In the genomic region with DNA sequence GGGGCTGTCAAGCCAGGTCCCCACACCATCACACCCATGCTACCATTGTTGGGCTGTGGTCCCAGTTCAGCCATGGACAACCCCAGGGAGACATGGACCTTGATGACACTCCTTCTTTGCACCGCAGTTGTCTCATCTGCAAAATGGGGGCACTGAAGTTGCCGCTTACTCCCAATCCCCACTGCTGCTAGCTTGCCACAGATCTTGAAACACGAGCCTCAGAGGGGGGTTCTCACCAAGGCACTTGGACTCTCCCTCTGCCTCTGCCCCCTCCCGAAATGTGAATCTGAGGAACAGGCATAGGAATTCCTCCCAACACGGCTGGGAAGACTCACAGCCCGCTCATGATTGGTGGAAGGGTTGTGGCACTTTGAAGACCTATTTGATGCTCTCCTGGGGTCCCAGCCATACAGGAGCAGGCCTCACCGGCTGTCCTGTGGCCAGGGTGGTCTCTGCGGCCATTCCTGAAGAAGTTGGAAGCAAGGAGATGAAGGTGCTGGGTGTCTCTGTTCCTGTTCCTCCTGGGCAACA, we compare ENCODE assay signal across 15 cellular contexts. TPM values are rescaled to one million over a fixed set of nuclear protein-coding genes. Genes with fewer than 3 reads are reported as not detected.
A peak's percentile ranks its signal among the peaks of the same experiment; 100 is the strongest.
DNase-seq lines count a peak whose midpoint lies in the region; ATAC-seq and TF ChIP-seq lines count a peak whose summit lies in the region.
"Had no signal": no experiment of that assay in that cellular context is flagged by ENCODE, and none has a peak within 500 bp of the region (broad histone marks: within the 10 kb centered on the region; RNA-seq: fewer than 3 reads in every experiment).

No MANE protein-coding gene starts in this region.

- H3F3A ChIP-seq in SK-N-SH (replicated peaks; ENCODE audit: insufficient read depth): no peaks in the 10 kb centered on the region

- TF ChIP-seq CTCF in SK-N-SH (IDR thresholded peaks at IDR 0.05): no peak

- H2AFZ ChIP-seq in SK-N-SH (ENCODE audit: low read depth): no peak overlapping the region

- no peaks in the 10 kb centered on the region for H3K9me3 Mint-ChIP-seq in IgD-negative memory B cell
- no peaks in the 10 kb centered on the region for H3K9me3 Mint-ChIP-seq in activated naive CD8-positive, alpha-beta T cell treated with anti-CD3 and anti-CD28 coated beads, Interleukin-2, amount 50 U/mL, for 24 hours
- no peaks in the 10 kb centered on the region for H3K9me3 Mint-ChIP-seq in activated T-helper 1 cell treated with anti-CD3 and anti-CD28 coated beads, Interleukin-12 subunit alpha, Interleukin-12 subunit beta, Interleukin-2, Interleukin-4 antibody, amounts not matched to agents 30 ng/mL and 10 ng/mL and 1 ng/mL, durations not matched to agents 14 hours and 24 hours and 36 hours
- H3K9me3 Mint-ChIP-seq: nephron progenitor cell had no signal

- no peak for ATAC-seq in SK-N-SH treated with all-trans-retinoic acid at 6 μM for 48 hours
- peak; percentile 2 for ATAC-seq in activated naive CD8-positive, alpha-beta T cell treated with anti-CD3 and anti-CD28 coated beads, Interleukin-2, amount 50 U/mL, for 24 hours
- no peak for ATAC-seq in sciatic nerve
- ATAC-seq in GM18519 (IDR thresholded peaks at IDR 0.05; ENCODE audit: low FRiP score, unreplicated experiment): no peak

- no peak for TF ChIP-seq EP300 in SK-N-SH (IDR thresholded peaks at IDR 0.05; ENCODE audit: borderline replicate concordance in 1 of 2, low read depth in 1 of 2, low read length in 1 of 2)

- POLR2A ChIA-PET in SK-N-SH (lab: Yijun Ruan, JAX): no interaction called here

- H3K9me2 ChIP-seq in SK-N-SH: no peaks in the 10 kb centered on the region

- H3K27me3 ChIP-seq in SK-N-SH (ENCODE audit: insufficient read depth): no peaks in the 10 kb centered on the region; the same call in 1 of the 2 replicates

- CTCF ChIA-PET in SK-N-SH (lab: Yijun Ruan, JAX): interaction anchor here (0.7 to 4.6 kb wide), 21 partner anchors 11 to 749 kb away, joined by 3 to 36 read pairs (median 4); no protein-coding TSS in a partner anchor

- TF ChIP-seq RAD21 in SK-N-SH (IDR thresholded peaks at IDR 0.05; ENCODE audit: low read length): no peak

- peak overlapping the region in 2 of 3 donors; percentile 57 to 87 for H3K27ac Mint-ChIP-seq in IgD-negative memory B cell
- H3K27ac Mint-ChIP-seq in activated naive CD8-positive, alpha-beta T cell treated with anti-CD3 and anti-CD28 coated beads, Interleukin-2, amount 50 U/mL, for 24 hours: peak overlapping the region; percentile 84
- no peak overlapping the region for H3K27ac Mint-ChIP-seq in activated T-helper 1 cell treated with anti-CD3 and anti-CD28 coated beads, Interleukin-12 subunit alpha, Interleukin-12 subunit beta, Interleukin-2, Interleukin-4 antibody, amounts not matched to agents 30 ng/mL and 10 ng/mL and 1 ng/mL, durations not matched to agents 14 hours and 24 hours and 36 hours
- H3K27ac Mint-ChIP-seq: nephron progenitor cell had no signal

- intact Hi-C loops in sciatic nerve (cut with DNase I): no loop called here
- intact Hi-C loops in activated T-helper 1 cell treated with anti-CD3 and anti-CD28 coated beads, Interleukin-12 subunit alpha, Interleukin-12 subunit beta, Interleukin-2, Interleukin-4 antibody, amounts not matched to agents 30 ng/mL and 10 ng/mL and 1 ng/mL, durations not matched to agents 14 hours and 24 hours and 36 hours (cut with micrococcal nuclease): loop anchor here (1.0 kb wide), 1 partner anchor 51 kb away; no protein-coding TSS in a partner anchor

- WGBS in SK-N-SH (ENCODE audit: low lambda C conversion rate): 47% methylated on average over 8 of the region's 8 CpGs

- no peaks in the 10 kb centered on the region for H3K27me3 Mint-ChIP-seq in IgD-negative memory B cell
- peaks cover 6% of the 10 kb centered on the region for H3K27me3 Mint-ChIP-seq in activated naive CD8-positive, alpha-beta T cell treated with anti-CD3 and anti-CD28 coated beads, Interleukin-2, amount 50 U/mL, for 24 hours
- no peaks in the 10 kb centered on the region for H3K27me3 Mint-ChIP-seq in activated T-helper 1 cell treated with anti-CD3 and anti-CD28 coated beads, Interleukin-12 subunit alpha, Interleukin-12 subunit beta, Interleukin-2, Interleukin-4 antibody, amounts not matched to agents 30 ng/mL and 10 ng/mL and 1 ng/mL, durations not matched to agents 14 hours and 24 hours and 36 hours (ENCODE audit: insufficient read depth)

- no peak overlapping the region for H3K4me2 ChIP-seq in SK-N-SH

- peak overlapping the region in 2 of 4 donors; percentile 51 to 72 for H3K4me3 Mint-ChIP-seq in IgD-negative memory B cell
- H3K4me3 Mint-ChIP-seq in activated naive CD8-positive, alpha-beta T cell treated with anti-CD3 and anti-CD28 coated beads, Interleukin-2, amount 50 U/mL, for 24 hours: peak overlapping the region; percentile 48
- H3K4me3 Mint-ChIP-seq in activated T-helper 1 cell treated with anti-CD3 and anti-CD28 coated beads, Interleukin-12 subunit alpha, Interleukin-12 subunit beta, Interleukin-2, Interleukin-4 antibody, amounts not matched to agents 30 ng/mL and 10 ng/mL and 1 ng/mL, durations not matched to agents 14 hours and 24 hours and 36 hours: no peak overlapping the region
- H3K4me3 Mint-ChIP-seq: nephron progenitor cell had no signal

- H3K4me1 ChIP-seq in SK-N-SH (ENCODE audit: control insufficient read depth in 1 of 2, insufficient read depth in 2 of 2, low read depth in 1 of 2, low read length in 1 of 2): peaks cover 0 to 2% of the 10 kb centered on the region in 2 experiments; a peak in 1 of 4 replicates
- H3K4me1 ChIP-seq: tibial artery had no signal

- no peaks in the 10 kb centered on the region for H3K36me3 Mint-ChIP-seq in IgD-negative memory B cell
- peaks cover 28% of the 10 kb centered on the region for H3K36me3 Mint-ChIP-seq in activated naive CD8-positive, alpha-beta T cell treated with anti-CD3 and anti-CD28 coated beads, Interleukin-2, amount 50 U/mL, for 24 hours (ENCODE audit: low read depth)
- H3K36me3 Mint-ChIP-seq in activated T-helper 1 cell treated with anti-CD3 and anti-CD28 coated beads, Interleukin-12 subunit alpha, Interleukin-12 subunit beta, Interleukin-2, Interleukin-4 antibody, amounts not matched to agents 30 ng/mL and 10 ng/mL and 1 ng/mL, durations not matched to agents 14 hours and 24 hours and 36 hours (ENCODE audit: low read depth): peaks cover 27% of the 10 kb centered on the region

- peaks cover 13 to 30% (median 19%) of the 10 kb centered on the region in 3 donors for H3K4me1 Mint-ChIP-seq in IgD-negative memory B cell
- H3K4me1 Mint-ChIP-seq in activated naive CD8-positive, alpha-beta T cell treated with anti-CD3 and anti-CD28 coated beads, Interleukin-2, amount 50 U/mL, for 24 hours: peaks cover 54% of the 10 kb centered on the region
- no peaks in the 10 kb centered on the region for H3K4me1 Mint-ChIP-seq in activated T-helper 1 cell treated with anti-CD3 and anti-CD28 coated beads, Interleukin-12 subunit alpha, Interleukin-12 subunit beta, Interleukin-2, Interleukin-4 antibody, amounts not matched to agents 30 ng/mL and 10 ng/mL and 1 ng/mL, durations not matched to agents 14 hours and 24 hours and 36 hours (ENCODE audit: low read depth)
- H3K4me1 Mint-ChIP-seq: nephron progenitor cell had no signal

- no peaks in the 10 kb centered on the region for H3K79me2 ChIP-seq in SK-N-SH (ENCODE audit: insufficient read depth)

- no peaks in the 10 kb centered on the region for H3K9me3 ChIP-seq in SK-N-SH
- H3K9me3 ChIP-seq: tibial artery had no signal

- no peaks in the 10 kb centered on the region for H3K36me3 ChIP-seq in SK-N-SH (replicated peaks in 1 of 2; ENCODE audit: control insufficient read depth in 1 of 2, insufficient read depth in 2 of 2, low read length in 1 of 2)

- no peak overlapping the region for H3K4me3 ChIP-seq in SK-N-SH (ENCODE audit: low read depth in 2 of 2, low read length in 1 of 2)
- H3K4me3 ChIP-seq: tibial artery had no signal

- no peak overlapping the region for H3K9ac ChIP-seq in SK-N-SH

- DNase-seq in SK-N-SH (peak; percentile 17), sciatic nerve (ENCODE audit: low spot score) (peak; percentile 40), NCI-H510A treated with DMSO at 0.1 percent for 48 hours (lab: John Stamatoyannopoulos, UW) (no peak)
- peak; percentile 35 for DNase-seq in activated naive CD8-positive, alpha-beta T cell treated with anti-CD3 and anti-CD28 coated beads, Interleukin-2, amount 50 U/mL, for 24 hours
- DNase-seq in activated T-helper 1 cell treated with anti-CD3 and anti-CD28 coated beads, Interleukin-12 subunit alpha, Interleukin-12 subunit beta, Interleukin-2, Interleukin-4 antibody, amounts not matched to agents 30 ng/mL and 10 ng/mL and 1 ng/mL, durations not matched to agents 14 hours and 24 hours and 36 hours (ENCODE audit: low spot score): no peak
- DNase-seq: NCI-H1694, NCI-H774, nephron progenitor cell, T1000 had no signal

- no peak overlapping the region for H3K27ac ChIP-seq in SK-N-SH (ENCODE audit: low read depth in 2 of 2, low read length in 1 of 2)
- H3K27ac ChIP-seq: 22Rv1, RWPE1, tibial artery had no signal

- no peaks in the 10 kb centered on the region for H4K20me1 ChIP-seq in SK-N-SH (ENCODE audit: insufficient read depth)

TF ChIP-seq in SK-N-SH, 30 proteins besides CTCF, POLR2A, EP300 and RAD21 (continues in another document):
- TF ChIP-seq POLR2AphosphoS5 (IDR thresholded peaks at IDR 0.05; ENCODE audit: low read depth, low read length): no peak
- no peak for TF ChIP-seq NRF1 (IDR thresholded peaks at IDR 0.05; ENCODE audit: low read depth, low read length)
- no peak for TF ChIP-seq FOXJ3 (CRISPR knock-in tag; IDR thresholded peaks at IDR 0.05)
- TF ChIP-seq MXI1 (IDR thresholded peaks at IDR 0.05; ENCODE audit: low read depth, low read length): no peak
- TF ChIP-seq, protein P1, sequence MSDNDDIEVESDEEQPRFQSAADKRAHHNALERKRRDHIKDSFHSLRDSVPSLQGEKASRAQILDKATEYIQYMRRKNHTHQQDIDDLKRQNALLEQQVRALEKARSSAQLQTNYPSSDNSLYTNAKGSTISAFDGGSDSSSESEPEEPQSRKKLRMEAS (IDR thresholded peaks at IDR 0.05; ENCODE audit: low read depth): no peak

TF ChIP-seq in SK-N-SH treated with all-trans-retinoic acid at 6 μM for 48 hours, 23 proteins besides CTCF, POLR2A, EP300 and RAD21 (continues in another document):
- no peak for TF ChIP-seq RARB (CRISPR knock-in tag; IDR thresholded peaks at IDR 0.05)

RNA-seq across cellular contexts. Expression of gene RUNX3, which starts 31.1 kb away (rescaled TPM):
- not detected in 2 replicates for polyA plus RNA-seq in SK-N-SH (2012; rRNA removed)
- polyA plus RNA-seq in SK-N-SH (2012; cell fraction: cytosol; rRNA removed): not detected in 2 replicates
- polyA plus RNA-seq in SK-N-SH (2012; cell fraction: nucleus; rRNA removed): not detected in 2 replicates
- polyA plus RNA-seq in IgD-negative memory B cell: 30.1 TPM
- 2.0 TPM for total RNA-seq in sciatic nerve
- 133 and 140 TPM in 2 replicates for total RNA-seq in activated T-helper 1 cell treated with anti-CD3 and anti-CD28 coated beads, Interleukin-12 subunit alpha, Interleukin-12 subunit beta, Interleukin-2, Interleukin-4 antibody, amounts not matched to agents 30 ng/mL and 10 ng/mL and 1 ng/mL, durations not matched to agents 14 hours and 24 hours and 36 hours

Comparison
In these comparisons a context has a peak if more than half of its experiments do, and no peak if none do; other contexts are left out.
1. DNase-seq: peak in SK-N-SH (single experiment), activated naive CD8-positive, alpha-beta T cell treated with anti-CD3 and anti-CD28 coated beads, Interleukin-2, amount 50 U/mL, for 24 hours (single experiment) and sciatic nerve (single experiment); none in NCI-H510A treated with DMSO at 0.1 percent for 48 hours (single experiment) and activated T-helper 1 cell treated with anti-CD3 and anti-CD28 coated beads, Interleukin-12 subunit alpha, Interleukin-12 subunit beta, Interleukin-2, Interleukin-4 antibody, amounts not matched to agents 30 ng/mL and 10 ng/mL and 1 ng/mL, durations not matched to agents 14 hours and 24 hours and 36 hours (single experiment).
2. RNA of gene RUNX3, which starts 31.1 kb away (total RNA-seq): 133 to 140 TPM in activated T-helper 1 cell treated with anti-CD3 and anti-CD28 coated beads, Interleukin-12 subunit alpha, Interleukin-12 subunit beta, Interleukin-2, Interleukin-4 antibody, amounts not matched to agents 30 ng/mL and 10 ng/mL and 1 ng/mL, durations not matched to agents 14 hours and 24 hours and 36 hours; 2.0 TPM in sciatic nerve (single experiment); every median in the first group is over 10 times any median in the second.